ENCODE assay signal across 19 cellular contexts in the genomic region with DNA sequence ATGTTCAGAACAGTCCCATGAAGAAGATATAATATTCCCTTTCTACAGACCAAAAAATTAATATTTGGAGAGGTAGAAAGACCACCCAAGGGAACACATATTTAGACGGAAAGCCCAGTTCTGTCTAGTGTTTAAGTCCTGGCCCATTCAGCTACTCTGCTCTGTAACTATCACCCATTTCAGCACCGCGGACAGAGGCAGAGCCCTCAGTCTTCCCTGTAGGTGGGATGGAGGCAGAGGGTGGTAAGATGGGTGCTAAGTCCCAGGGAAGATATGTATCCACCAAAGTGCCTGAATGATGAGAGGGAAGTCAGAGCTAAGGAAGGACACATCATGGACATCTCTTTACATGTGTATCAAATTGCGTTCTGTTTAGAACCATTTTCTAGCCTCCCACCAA. TPM values are rescaled to one million over a fixed set of nuclear protein-coding genes. Genes with fewer than 3 reads are reported as not detected.
DNase-seq lines count a peak whose midpoint lies in the region; ATAC-seq lines count a peak whose summit lies in the region.
"Had no signal": no experiment of that assay in that cellular context is flagged by ENCODE, and none has a peak within 500 bp of the region (broad histone marks: within the 10 kb centered on the region; RNA-seq: fewer than 3 reads in every experiment).

No MANE protein-coding gene starts in this region.

- DNase-seq in Caki2 (ENCODE audit: low read depth) (peak; percentile 0), GM23248 (peak; percentile 13), RPMI7951 (ENCODE audit: low read depth) (peak; percentile 7), iPS-NIHi11 (ENCODE audit: low spot score) (peak; percentile 77), C1 segment of cervical spinal cord (lab: John Stamatoyannopoulos, UW) (no peak), activated gamma-delta T cell treated with Interleukin-2 at 50 U/mL for 16 hours (no peak)
- DNase-seq: activated T-cell treated with anti-CD3 and anti-CD28 coated beads, Interleukin-2, amount 50 U/mL, for 24 hours; DMS79 treated with DMSO at 0.1 percent for 48 hours; foreskin melanocyte; NCI-H2081 treated with DMSO at 0.1 percent for 48 hours; NCI-H526 treated with DMSO at 0.1 percent for 48 hours; PC-9 had no signal

- H3K36me3 ChIP-seq in GM23248 (ENCODE audit: low read depth), result no peaks in the 10 kb centered on the region
- H3K36me3 ChIP-seq: right atrium auricular region had no signal

- H3K9me3 ChIP-seq in GM23248 (ENCODE audit: low read depth), result no peaks in the 10 kb centered on the region
- H3K9me3 ChIP-seq: right atrium auricular region had no signal

- no peak overlapping the region for H3K9ac ChIP-seq in GM23248

- H3K9me2 ChIP-seq in GM23248 (ENCODE audit: insufficient read depth), result no peaks in the 10 kb centered on the region

- no peaks in the 10 kb centered on the region for H3K27me3 ChIP-seq in GM23248 (replicated peaks; ENCODE audit: insufficient read depth)

- H3K79me2 ChIP-seq in GM23248 (ENCODE audit: insufficient read depth), result no peaks in the 10 kb centered on the region

- no peak for ATAC-seq in GM18858 (IDR thresholded peaks at IDR 0.05; ENCODE audit: unreplicated experiment)

- H3K4me2 ChIP-seq in GM23248 (ENCODE audit: unreplicated experiment), result no peak overlapping the region
- H3K4me2 ChIP-seq: PC-9 had no signal

- 13 to 21% methylated on average over 4 of the region's 4 CpGs for WGBS in GM23248 (ENCODE audit: low coverage in 1 of 2, low lambda C conversion rate in 2 of 2, missing lambda C conversion rate in 2 of 2), 2 experiments

- H2AFZ ChIP-seq in GM23248, result no peak overlapping the region
- H2AFZ ChIP-seq: PC-9 had no signal

- H3F3A ChIP-seq in GM23248 (ENCODE audit: insufficient read depth), result no peaks in the 10 kb centered on the region

- in situ Hi-C loops in Caki2 (cut with HindIII; ENCODE audit: low pct_unique_long_range_greater_than_20kb, low sequenced_read_pairs) (no loop called here), GM23248 (cut with MboI) (no loop called here)

- H3K4me3 ChIP-seq in GM23248, result no peak overlapping the region
- H3K4me3 ChIP-seq: PC-9, right atrium auricular region had no signal

- H3K27ac ChIP-seq in GM23248, result no peak overlapping the region
- H3K27ac ChIP-seq: C4-2B, PC-9, right atrium auricular region had no signal

- no peaks in the 10 kb centered on the region for H4K20me1 ChIP-seq in GM23248 (ENCODE audit: insufficient read depth)

- H3K4me1 ChIP-seq in GM23248 (ENCODE audit: insufficient read depth), result no peaks in the 10 kb centered on the region
- H3K4me1 ChIP-seq: right atrium auricular region had no signal

RNA-seq across cellular contexts. Expression of a gene that starts 27.8 kb away (rescaled TPM):
- total RNA-seq in Caki2 (2014; rRNA removed; shearing (Covaris generic); ENCODE audit: low replicate concordance), result not detected in 2 replicates
- total RNA-seq in GM23248 (2014; rRNA removed; shearing (Covaris generic)), result not detected in 2 replicates
- not detected in 2 replicates for polyA plus RNA-seq in GM23248 (2016; fragmentation: Nextera tagmentation; extraction: Ambion mirVana)
- total RNA-seq in RPMI7951 (2014; rRNA removed; shearing (Covaris generic)), result not detected in 2 replicates
- total RNA-seq: chondrocyte, endothelial cell of umbilical vein, lung microvascular endothelial cell, PC-9, right atrium auricular region, temporal lobe had no signal
- polyA plus RNA-seq: endothelial cell of umbilical vein had no signal

Comparison
In these comparisons a context has a peak if more than half of its experiments do, and no peak if none do; other contexts are left out.
1. DNase-seq: peak in Caki2 (single experiment), GM23248 (single experiment), RPMI7951 (single experiment) and iPS-NIHi11 (single experiment); none in C1 segment of cervical spinal cord (0 of 14) and activated gamma-delta T cell treated with Interleukin-2 at 50 U/mL for 16 hours (single experiment).